Comparison of ENCODE assay signal across 12 cellular contexts in the genomic region with DNA sequence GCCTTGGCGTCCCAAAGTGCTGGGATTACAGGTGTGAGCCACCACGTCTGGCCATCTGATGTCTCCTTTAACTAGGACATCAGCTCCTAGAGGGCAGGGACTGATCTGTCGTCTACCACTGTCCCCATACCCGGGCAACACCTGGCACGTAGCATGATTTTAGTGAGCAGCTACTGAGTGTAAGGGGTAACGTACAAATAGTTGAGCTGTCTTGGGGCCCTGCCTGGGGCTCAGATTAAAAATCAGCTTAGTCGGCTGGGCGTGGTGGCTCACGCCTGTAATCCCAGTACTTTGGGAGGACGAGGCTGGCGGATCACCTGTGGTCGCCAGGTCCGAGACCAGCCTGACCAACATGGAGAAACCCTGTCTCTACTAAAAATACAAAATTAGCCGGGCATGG. TPM values are rescaled to one million over a fixed set of nuclear protein-coding genes. Genes with fewer than 3 reads are reported as not detected.
DNase-seq lines count a peak whose midpoint lies in the region; ATAC-seq and TF ChIP-seq lines count a peak whose summit lies in the region.
"Had no signal": no experiment of that assay in that cellular context is flagged by ENCODE, and none has a peak within 500 bp of the region (broad histone marks: within the 10 kb centered on the region; RNA-seq: fewer than 3 reads in every experiment).

No MANE protein-coding gene starts in this region.

- WGBS in esophagus squamous epithelium, 2 donors = 70 to 83% methylated on average over 4 to 8 of the region's 14 CpGs

- H3K27me3 Mint-ChIP-seq in CD8-positive, alpha-beta T cell (ENCODE audit: low read depth) = no peaks in the 10 kb centered on the region
- H3K27me3 Mint-ChIP-seq in activated T-helper 17 cell treated with anti-CD3 and anti-CD28 coated beads, Interleukin-2, amount 50 U/mL, for 72 hours = no peaks in the 10 kb centered on the region
- no peaks in the 10 kb centered on the region for H3K27me3 Mint-ChIP-seq in nephron progenitor cell (ENCODE audit: low read depth, poor library complexity)

- peak overlapping the region; percentile 32 for H3K27ac Mint-ChIP-seq in CD8-positive, alpha-beta T cell
- H3K27ac Mint-ChIP-seq in activated T-helper 17 cell treated with anti-CD3 and anti-CD28 coated beads, Interleukin-2, amount 50 U/mL, for 72 hours = no peak overlapping the region
- H3K27ac Mint-ChIP-seq in nephron progenitor cell = no peak overlapping the region

- H3K9me3 Mint-ChIP-seq in CD8-positive, alpha-beta T cell = no peaks in the 10 kb centered on the region
- H3K9me3 Mint-ChIP-seq in activated T-helper 17 cell treated with anti-CD3 and anti-CD28 coated beads, Interleukin-2, amount 50 U/mL, for 72 hours = no peaks in the 10 kb centered on the region
- no peaks in the 10 kb centered on the region for H3K9me3 Mint-ChIP-seq in nephron progenitor cell

- H3K4me1 ChIP-seq in CD8-positive, alpha-beta T cell (ENCODE audit: insufficient read depth, low read length) = peaks cover 22% of the 10 kb centered on the region
- no peaks in the 10 kb centered on the region for H3K4me1 ChIP-seq in HEK293 (ENCODE audit: control insufficient read depth, insufficient read depth, low read length)
- H3K4me1 ChIP-seq in esophagus squamous epithelium = peaks cover 14 to 44% (median 16%) of the 10 kb centered on the region in 3 donors

- intact Hi-C loops in CD8-positive, alpha-beta T cell (cut with DNase I, micrococcal nuclease) = no loop called here
- intact Hi-C loops in esophagus squamous epithelium (cut with DNase I) = no loop called here

- no peak for DNase-seq in CD8-positive, alpha-beta T cell
- DNase-seq in nephron progenitor cell (no peak), esophagus squamous epithelium (lab: John Stamatoyannopoulos, UW) (no peak), GM03348 (ENCODE audit: low spot score) (no peak)
- no peak for DNase-seq in stimulated activated CD4-positive, alpha-beta T cell treated with anti-CD3 and anti-CD28 coated beads, Interleukin-1b, Interleukin-23, amount 100 ng/mL, for 48 hours
- DNase-seq: NCI-H1048 had no signal

- H3K27me3 ChIP-seq in CD8-positive, alpha-beta T cell (ENCODE audit: insufficient read depth, low read length) = no peaks in the 10 kb centered on the region
- H3K27me3 ChIP-seq in esophagus squamous epithelium = no peaks in the 10 kb centered on the region

- POLR2A ChIA-PET in CD8-positive, alpha-beta T cell (lab: Charles Lee) = interaction anchor here (0.7 kb wide), 1 partner anchor 21 kb away, joined by 3 read pairs; no protein-coding TSS in a partner anchor
- POLR2A ChIA-PET in HEK293 (lab: Yijun Ruan, JAX) = interaction anchor here (0.5 kb wide), 1 partner anchor 364 kb away, joined by 3 read pairs; no protein-coding TSS in a partner anchor

- TF ChIP-seq POLR2A in esophagus squamous epithelium (IDR thresholded peaks at IDR 0.05) = no peak

- no peak overlapping the region for H3K27ac ChIP-seq in CD8-positive, alpha-beta T cell (ENCODE audit: low read depth, low read length)
- H3K27ac ChIP-seq in HEK293 (ENCODE audit: extremely low read depth, low read depth, low read length) = no peak overlapping the region
- H3K27ac ChIP-seq in esophagus squamous epithelium = no peak overlapping the region
- H3K27ac ChIP-seq: thoracic aorta had no signal

- H3K4me3 Mint-ChIP-seq in CD8-positive, alpha-beta T cell = peak overlapping the region; percentile 58
- H3K4me3 Mint-ChIP-seq in activated T-helper 17 cell treated with anti-CD3 and anti-CD28 coated beads, Interleukin-2, amount 50 U/mL, for 72 hours = peak overlapping the region; percentile 94
- H3K4me3 Mint-ChIP-seq in nephron progenitor cell = peak overlapping the region; percentile 96

- H3K4me3 ChIP-seq in CD8-positive, alpha-beta T cell (ENCODE audit: low read depth, low read length) = no peak overlapping the region
- no peak overlapping the region for H3K4me3 ChIP-seq in HEK293 (ENCODE audit: low read depth, low read length)
- no peak overlapping the region for H3K4me3 ChIP-seq in esophagus squamous epithelium

- no peak for TF ChIP-seq CTCF in CD8-positive, alpha-beta T cell (IDR thresholded peaks at IDR 0.05)
- TF ChIP-seq CTCF in HEK293 (tag by site-specific recombination; IDR thresholded peaks at IDR 0.05) (no peak), nephron progenitor cell (IDR thresholded peaks at IDR 0.05) (no peak), esophagus squamous epithelium (IDR thresholded peaks at IDR 0.05) (no peak)

- CTCF ChIA-PET in CD8-positive, alpha-beta T cell (lab: Charles Lee) = interaction anchor here (1.1 to 1.4 kb wide), 2 partner anchors 8 to 41 kb away, joined by 3 to 4 read pairs; partner anchors contain the start of gene EXOSC10
- CTCF ChIA-PET in HEK293 (lab: Yijun Ruan, JAX) = interaction anchor here (0.5 to 3.1 kb wide), 3 partner anchors 20 to 585 kb away, joined by 3 to 20 read pairs (median 3); no protein-coding TSS in a partner anchor

- H3K36me3 ChIP-seq in CD8-positive, alpha-beta T cell (ENCODE audit: insufficient read depth, low read length) = peaks cover 12% of the 10 kb centered on the region
- H3K36me3 ChIP-seq in HEK293 (ENCODE audit: control insufficient read depth in 2 of 2, insufficient read depth in 1 of 2, low read length in 2 of 2) (peaks cover 19 to 63% of the 10 kb centered on the region in 2 experiments; a peak in 2 of 3 replicates), esophagus squamous epithelium (peaks cover 9 to 49% (median 14%) of the 10 kb centered on the region in 3 donors)

- H3K9me3 ChIP-seq in CD8-positive, alpha-beta T cell (ENCODE audit: low read length) = no peaks in the 10 kb centered on the region
- H3K9me3 ChIP-seq in HEK293 (ENCODE audit: control insufficient read depth, insufficient read depth, low read depth, low read length) = no peaks in the 10 kb centered on the region
- no peaks in the 10 kb centered on the region for H3K9me3 ChIP-seq in esophagus squamous epithelium
- H3K9me3 ChIP-seq: gastroesophageal sphincter, thoracic aorta had no signal

- H3K4me1 Mint-ChIP-seq in CD8-positive, alpha-beta T cell (ENCODE audit: low read depth) = peaks cover 28% of the 10 kb centered on the region
- peaks cover 17% of the 10 kb centered on the region for H3K4me1 Mint-ChIP-seq in activated T-helper 17 cell treated with anti-CD3 and anti-CD28 coated beads, Interleukin-2, amount 50 U/mL, for 72 hours
- H3K4me1 Mint-ChIP-seq in nephron progenitor cell = peaks cover 31% of the 10 kb centered on the region

- peaks cover 33% of the 10 kb centered on the region for H3K36me3 Mint-ChIP-seq in CD8-positive, alpha-beta T cell
- H3K36me3 Mint-ChIP-seq in activated T-helper 17 cell treated with anti-CD3 and anti-CD28 coated beads, Interleukin-2, amount 50 U/mL, for 72 hours (ENCODE audit: low read depth) = peaks cover 54% of the 10 kb centered on the region
- peaks cover 19% of the 10 kb centered on the region for H3K36me3 Mint-ChIP-seq in nephron progenitor cell (ENCODE audit: low read depth)

- no peak for ATAC-seq in CD8-positive, alpha-beta T cell
- ATAC-seq in activated T-helper 17 cell treated with anti-CD3 and anti-CD28 coated beads, Interleukin-2, amount 50 U/mL, for 72 hours (replicated peaks) = no peak
- ATAC-seq: gastroesophageal sphincter had no signal

TF ChIP-seq in HEK293, 187 proteins besides CTCF, POLR2A, EP300 and RAD21:
- TF ChIP-seq ZNF664 (tag by site-specific recombination; IDR thresholded peaks at IDR 0.05) (peak; percentile 90), ZNF571 (tag by site-specific recombination; IDR thresholded peaks at IDR 0.05) (no peak), BCL6B (tag by site-specific recombination; IDR thresholded peaks at IDR 0.05) (no peak)

RNA-seq across cellular contexts. Expression of gene SRM, which starts 1.8 kb away (rescaled TPM):
- total RNA-seq in CD8-positive, alpha-beta T cell = 10 to 100 TPM; 31.4 to 40.6 TPM
- total RNA-seq in activated T-helper 17 cell treated with anti-CD3 and anti-CD28 coated beads, Interleukin-2, amount 50 U/mL, for 72 hours = 100 to 1,000 TPM in 1 of 2 donors, 10 to 100 TPM in 1; 83.9 to 225 TPM
- 10 to 100 TPM; 21.7 to 79.8 (median 40.6) TPM for total RNA-seq in esophagus squamous epithelium

RNA-seq across cellular contexts. Expression of gene MASP2, which starts 11.0 kb away (rescaled TPM):
- under 1 TPM; 0.19 to 0.22 TPM for total RNA-seq in CD8-positive, alpha-beta T cell
- total RNA-seq in activated T-helper 17 cell treated with anti-CD3 and anti-CD28 coated beads, Interleukin-2, amount 50 U/mL, for 72 hours = under 1 TPM in 1 of 2 donors, not detected in 1; 0.43 TPM
- total RNA-seq in esophagus squamous epithelium = under 1 TPM in 1 of 4 donors, not detected in 3; 0.19 TPM
- total RNA-seq: kidney epithelial cell, NCI-H460, thoracic aorta had no signal

RNA-seq across cellular contexts. Expression of gene EXOSC10, which starts 41.6 kb away (rescaled TPM):
- total RNA-seq in CD8-positive, alpha-beta T cell = 10 to 100 TPM; 95.0 to 98.1 TPM
- 100 to 1,000 TPM in 1 of 2 donors, 10 to 100 TPM in 1; 69.0 to 102 TPM for total RNA-seq in activated T-helper 17 cell treated with anti-CD3 and anti-CD28 coated beads, Interleukin-2, amount 50 U/mL, for 72 hours
- total RNA-seq in esophagus squamous epithelium = 10 to 100 TPM; 32.0 to 62.4 (median 40.8) TPM

RNA-seq across cellular contexts. Expression of gene TARDBP, which starts 45.6 kb away (rescaled TPM):
- 100 to 1,000 TPM; 125 to 131 TPM for total RNA-seq in CD8-positive, alpha-beta T cell
- total RNA-seq in activated T-helper 17 cell treated with anti-CD3 and anti-CD28 coated beads, Interleukin-2, amount 50 U/mL, for 72 hours = 100 to 1,000 TPM; 120 to 186 TPM
- total RNA-seq in esophagus squamous epithelium = 100 to 1,000 TPM in 2 of 4 donors, 10 to 100 TPM in 2; 51.2 to 110 (median 96.6) TPM
